1 cellular context compared by ENCODE assay signal in genomic region chr19:38919837-38920528, GRCh38.
A peak's percentile ranks its signal among the peaks of the same experiment; 100 is the strongest.
TF ChIP-seq lines count a peak whose summit lies in the region.

No MANE protein-coding gene starts in this region.

TF ChIP-seq in HepG2, 621 proteins besides CTCF, POLR2A, EP300 and RAD21:
- TF ChIP-seq AGO2 (optimal IDR thresholded peaks at IDR 0.05; ENCODE audit: low read depth, low read length) (peak; percentile 81), ZFP62 (CRISPR knock-in tag; IDR thresholded peaks at IDR 0.05) (no peak), TIGD3 (CRISPR knock-in tag; IDR thresholded peaks at IDR 0.05; ENCODE audit: borderline replicate concordance) (no peak), RARA (CRISPR knock-in tag; IDR thresholded peaks at IDR 0.05) (no peak)
